ENCODE assay signal across 12 cellular contexts in genomic region chr1:198155253-198155652, GRCh38. TPM values are rescaled to one million over a fixed set of nuclear protein-coding genes. Genes with fewer than 3 reads are reported as not detected.
DNase-seq lines count a peak whose midpoint lies in the region; ATAC-seq and TF ChIP-seq lines count a peak whose summit lies in the region.
"Had no signal": no experiment of that assay in that cellular context is flagged by ENCODE, and none has a peak within 500 bp of the region (broad histone marks: within the 10 kb centered on the region; RNA-seq: fewer than 3 reads in every experiment).

No MANE protein-coding gene starts in this region.

- H3K4me3 ChIP-seq in skeletal muscle satellite cell (ENCODE audit: low read length): no peak overlapping the region
- H3K4me3 ChIP-seq in aorta (ENCODE audit: low read length in 2 of 2): no peak overlapping the region
- H3K4me3 ChIP-seq in SJCRH30: no peak overlapping the region
- H3K4me3 ChIP-seq: SJSA1 had no signal

- H3K9ac ChIP-seq in skeletal muscle satellite cell (ENCODE audit: low read depth, low read length): no peak overlapping the region

- H3K27me3 ChIP-seq in skeletal muscle satellite cell (ENCODE audit: control insufficient read depth, insufficient read depth, low read length) (no peaks in the 10 kb centered on the region), aorta (ENCODE audit: control insufficient read depth in 1 of 2, insufficient read depth in 2 of 2, low read length in 1 of 2) (no peaks in the 10 kb centered on the region), SJCRH30 (no peaks in the 10 kb centered on the region)
- H3K27me3 ChIP-seq: SJSA1 had no signal

- intact Hi-C loops in aorta (cut with DNase I): loop anchor here in 1 of 2 donors (5.0 to 10.0 kb wide), 2 partner anchors 38 to 110 kb away; no protein-coding TSS in a partner anchor

- H3K36me3 ChIP-seq in skeletal muscle satellite cell (ENCODE audit: insufficient read depth, low read length): no peaks in the 10 kb centered on the region
- no peaks in the 10 kb centered on the region for H3K36me3 ChIP-seq in aorta (ENCODE audit: control insufficient read depth in 1 of 2, insufficient read depth in 2 of 2, low read length in 1 of 2)
- H3K36me3 ChIP-seq in SJCRH30: no peaks in the 10 kb centered on the region

- H3K4me2 ChIP-seq in skeletal muscle satellite cell (ENCODE audit: low read length): peak overlapping the region; percentile 33

- H3K27ac ChIP-seq in epithelial cell of prostate (peak overlapping the region; percentile 92), aorta (ENCODE audit: low read depth in 1 of 2, low read length in 2 of 2) (peak overlapping the region in 1 of 2 donors; percentile 84), SJCRH30 (no peak overlapping the region)

- H3K4me1 ChIP-seq in skeletal muscle satellite cell (ENCODE audit: control insufficient read depth, insufficient read depth, low read length) (peaks cover 31% of the 10 kb centered on the region), aorta (ENCODE audit: control insufficient read depth in 1 of 2, insufficient read depth in 2 of 2, low read length in 2 of 2) (peaks cover 0 to 2% of the 10 kb centered on the region in 2 donors), SJCRH30 (no peaks in the 10 kb centered on the region)

- WGBS in aorta, 2 donors: 8 to 13% methylated on average over 5 of the region's 5 CpGs

- DNase-seq in DMS 273 (lab: John Stamatoyannopoulos, UW; ENCODE audit: unreplicated experiment): peak; percentile 33
- DNase-seq in DMS 273 treated with DMSO at 0.1 percent for 48 hours (lab: John Stamatoyannopoulos, UW): no peak
- peak; percentile 69 for DNase-seq in epithelial cell of prostate (ENCODE audit: low read depth, low spot score)
- no peak for DNase-seq in aorta
- no peak for DNase-seq in SJCRH30
- DNase-seq: activated CD4-positive, alpha-beta T cell treated with anti-CD3 and anti-CD28 coated beads for 1 hour; NCI-H345 had no signal

- ATAC-seq in aorta (ENCODE audit: low FRiP score): no peak
- ATAC-seq in GM18502 (IDR thresholded peaks at IDR 0.05; ENCODE audit: poor library complexity, unreplicated experiment): no peak
- ATAC-seq: activated T-helper 17 cell treated with anti-CD3 and anti-CD28 coated beads, Interleukin-2, amount 50 U/mL, for 72 hours had no signal

- no peaks in the 10 kb centered on the region for H3K9me3 ChIP-seq in skeletal muscle satellite cell (replicated peaks; ENCODE audit: low read length)
- H3K9me3 ChIP-seq in aorta (ENCODE audit: control insufficient read depth, low read length): no peaks in the 10 kb centered on the region
- H3K9me3 ChIP-seq in SJCRH30 (replicated peaks): no peaks in the 10 kb centered on the region
- H3K9me3 ChIP-seq: SJSA1 had no signal

TF ChIP-seq in PFSK-1, 5 proteins besides CTCF, POLR2A, EP300 and RAD21:
- peak; percentile 94; the same call in 1 of the 2 replicates for TF ChIP-seq SIN3A (IDR thresholded peaks at IDR 0.05; ENCODE audit: borderline replicate concordance, insufficient read depth, low read length)
- TF ChIP-seq TAF1 (IDR thresholded peaks at IDR 0.05; ENCODE audit: borderline replicate concordance, insufficient read depth, low read length): no peak; the same call in 1 of the 2 replicates

RNA-seq across cellular contexts. Expression of gene NEK7, which starts 1.5 kb away (rescaled TPM):
- 34.9 TPM for polyA plus RNA-seq in PFSK-1 (2012; ENCODE audit: insufficient read length, low read depth)
- total RNA-seq in skeletal muscle satellite cell (2012; rRNA removed): 48.9 and 62.5 TPM in 2 replicates
- total RNA-seq in aorta: 100 to 1,000 TPM; 106 to 107 TPM
- polyA plus RNA-seq in aorta: 100 to 1,000 TPM in 1 of 2 donors, 10 to 100 TPM in 1; 60.1 to 164 TPM
- total RNA-seq in SJCRH30 (2014; rRNA removed; shearing (Covaris generic)): 24.9 and 28.4 TPM in 2 replicates

Comparison
In these comparisons a context has a peak if more than half of its experiments do, and no peak if none do; other contexts are left out.
1. DNase-seq: peak in DMS 273 (single experiment) and epithelial cell of prostate (single experiment); none in DMS 273 treated with DMSO at 0.1 percent for 48 hours (single experiment), aorta (0 of 2) and SJCRH30 (0 of 2).